In the genomic region with DNA sequence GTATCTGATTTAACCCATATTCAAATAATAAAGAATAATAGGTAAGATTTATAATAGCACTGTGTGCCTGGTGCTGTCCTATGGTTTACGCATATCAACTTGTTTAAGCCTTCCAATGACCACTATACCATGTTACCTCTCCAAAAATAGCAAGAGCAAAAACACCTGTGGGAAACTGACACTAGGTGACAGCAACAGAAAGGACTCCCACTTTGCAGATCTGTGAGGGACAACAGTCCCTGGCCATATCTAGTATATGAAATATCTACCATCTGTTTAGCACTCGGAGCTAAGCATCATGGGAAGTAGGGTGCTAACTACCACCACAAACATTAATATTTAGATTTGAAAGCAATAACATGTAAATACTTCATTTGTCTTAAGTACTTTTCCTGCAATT, we compare ENCODE assay signal across 19 cellular contexts. TPM values are rescaled to one million over a fixed set of nuclear protein-coding genes. Genes with fewer than 3 reads are reported as not detected.
DNase-seq lines count a peak whose midpoint lies in the region; ATAC-seq and TF ChIP-seq lines count a peak whose summit lies in the region.
"Had no signal": no experiment of that assay in that cellular context is flagged by ENCODE, and none has a peak within 500 bp of the region (broad histone marks: within the 10 kb centered on the region; RNA-seq: fewer than 3 reads in every experiment).

No MANE protein-coding gene starts in this region.

- peak overlapping the region; percentile 3; the same call in 1 of the 2 replicates for H3K9ac ChIP-seq in SU-DHL-6 (ENCODE audit: low read length)

- H4K20me1 ChIP-seq in DOHH2 (ENCODE audit: control insufficient read depth, insufficient read depth, low read depth, low read length) (no peaks in the 10 kb centered on the region), SU-DHL-6 (ENCODE audit: low read depth, low read length) (no peaks in the 10 kb centered on the region)

- H3K79me2 ChIP-seq in DOHH2 (ENCODE audit: control insufficient read depth, low read length) (peaks cover 75% of the 10 kb centered on the region), SU-DHL-6 (ENCODE audit: insufficient read depth, low read length) (peaks cover 82% of the 10 kb centered on the region)

- peaks cover 56% of the 10 kb centered on the region for H3K4me1 ChIP-seq in DOHH2 (ENCODE audit: control insufficient read depth, low read length)
- H3K4me1 ChIP-seq: SJSA1 had no signal

- in situ Hi-C loops in GM13976 (cut with MboI; ENCODE audit: low sequenced_read_pairs, unreplicated experiment): no loop called here

- H3K4me2 ChIP-seq in DOHH2 (ENCODE audit: low read length): peak overlapping the region; percentile 84; the same call in 1 of the 2 replicates
- peak overlapping the region; percentile 83 for H3K4me2 ChIP-seq in SU-DHL-6 (ENCODE audit: low read depth, low read length, poor library complexity, severe bottlenecking)

- H3K9me3 ChIP-seq in DOHH2 (ENCODE audit: control insufficient read depth, insufficient read depth, low read length): no peaks in the 10 kb centered on the region
- no peaks in the 10 kb centered on the region for H3K9me3 ChIP-seq in SU-DHL-6 (ENCODE audit: insufficient read depth, low read length)
- H3K9me3 ChIP-seq: SJSA1 had no signal

- TF ChIP-seq CTCF in DOHH2 (IDR thresholded peaks at IDR 0.05; ENCODE audit: low read depth, low read length, poor library complexity, severe bottlenecking): no peak
- peak; percentile 5 for TF ChIP-seq CTCF in GM13976 (IDR thresholded peaks at IDR 0.05; ENCODE audit: borderline replicate concordance, control extremely low read depth, extremely low read depth, insufficient read depth, missing control alignments)
- no peak for TF ChIP-seq CTCF in SU-DHL-6 (IDR thresholded peaks at IDR 0.05; ENCODE audit: insufficient read depth, low read length, poor library complexity, severe bottlenecking)
- TF ChIP-seq CTCF in GM10266 (IDR thresholded peaks at IDR 0.05; ENCODE audit: control insufficient read depth, insufficient read depth, low read depth, missing control alignments): no peak

- DNase-seq in GM13976 (ENCODE audit: low spot score) (no peak), GM10266 (ENCODE audit: extremely low spot score) (no peak), occipital lobe (lab: John Stamatoyannopoulos, UW) (no peak), DMS53 treated with DMSO at 0.1 percent for 48 hours (lab: John Stamatoyannopoulos, UW; ENCODE audit: unreplicated experiment) (no peak)
- DNase-seq in stimulated activated CD4-positive, alpha-beta T cell treated with anti-CD3 and anti-CD28 coated beads, Interleukin-1b, Interleukin-23, amount 100 ng/mL, for 48 hours: no peak
- DNase-seq: DMS79, GOT3, HCEC 1CT, NCI-H1092 treated with DMSO at 0.1 percent for 48 hours, NCI-H1436 treated with DMSO at 0.1 percent for 48 hours, NCI-H1930, NCI-H510A, OCI-M1, T-helper 9 cell had no signal

- H3K36me3 ChIP-seq in DOHH2 (ENCODE audit: control insufficient read depth, low read length) (peaks cover 11% of the 10 kb centered on the region), SU-DHL-6 (ENCODE audit: low read length) (peaks cover 10% of the 10 kb centered on the region; the same call in 1 of the 2 replicates)
- H3K36me3 ChIP-seq: SJSA1 had no signal

- H3K27ac ChIP-seq in DOHH2 (ENCODE audit: low read depth, low read length): no peak overlapping the region
- peak overlapping the region; percentile 92 for H3K27ac ChIP-seq in SU-DHL-6 (ENCODE audit: low read depth, low read length)
- H3K27ac ChIP-seq: SJSA1 had no signal

- H3K27me3 ChIP-seq in DOHH2 (ENCODE audit: control insufficient read depth, low read length) (no peaks in the 10 kb centered on the region), SU-DHL-6 (ENCODE audit: low read length) (no peaks in the 10 kb centered on the region)
- H3K27me3 ChIP-seq: SJSA1 had no signal

- ATAC-seq in HG02798 (IDR thresholded peaks at IDR 0.05; ENCODE audit: poor library complexity, unreplicated experiment): peak; percentile 35
- ATAC-seq: Right ventricle myocardium inferior had no signal

- H3K4me3 ChIP-seq in DOHH2 (ENCODE audit: low read length): no peak overlapping the region
- H3K4me3 ChIP-seq in SU-DHL-6 (ENCODE audit: insufficient read depth, low read length, poor library complexity, severe bottlenecking): no peak overlapping the region
- H3K4me3 ChIP-seq: SJSA1 had no signal

- no peak overlapping the region for H2AFZ ChIP-seq in SU-DHL-6 (ENCODE audit: low read depth, low read length, severe bottlenecking)

- H3F3A ChIP-seq in DOHH2 (ENCODE audit: control insufficient read depth, insufficient read depth): peaks cover 6% of the 10 kb centered on the region; the same call in 1 of the 2 replicates
- peaks cover 40% of the 10 kb centered on the region for H3F3A ChIP-seq in SU-DHL-6 (ENCODE audit: insufficient read depth)

- H3K9me2 ChIP-seq in DOHH2 (replicated peaks; ENCODE audit: control insufficient read depth, low read length) (no peaks in the 10 kb centered on the region), SU-DHL-6 (replicated peaks; ENCODE audit: insufficient read depth, low read length) (no peaks in the 10 kb centered on the region)

RNA-seq across cellular contexts. Expression of gene TXK, which starts 55.7 kb away (rescaled TPM):
- 3.1 TPM for total RNA-seq in occipital lobe
